ENCODE assay signal across 8 cellular contexts in the genomic region with DNA sequence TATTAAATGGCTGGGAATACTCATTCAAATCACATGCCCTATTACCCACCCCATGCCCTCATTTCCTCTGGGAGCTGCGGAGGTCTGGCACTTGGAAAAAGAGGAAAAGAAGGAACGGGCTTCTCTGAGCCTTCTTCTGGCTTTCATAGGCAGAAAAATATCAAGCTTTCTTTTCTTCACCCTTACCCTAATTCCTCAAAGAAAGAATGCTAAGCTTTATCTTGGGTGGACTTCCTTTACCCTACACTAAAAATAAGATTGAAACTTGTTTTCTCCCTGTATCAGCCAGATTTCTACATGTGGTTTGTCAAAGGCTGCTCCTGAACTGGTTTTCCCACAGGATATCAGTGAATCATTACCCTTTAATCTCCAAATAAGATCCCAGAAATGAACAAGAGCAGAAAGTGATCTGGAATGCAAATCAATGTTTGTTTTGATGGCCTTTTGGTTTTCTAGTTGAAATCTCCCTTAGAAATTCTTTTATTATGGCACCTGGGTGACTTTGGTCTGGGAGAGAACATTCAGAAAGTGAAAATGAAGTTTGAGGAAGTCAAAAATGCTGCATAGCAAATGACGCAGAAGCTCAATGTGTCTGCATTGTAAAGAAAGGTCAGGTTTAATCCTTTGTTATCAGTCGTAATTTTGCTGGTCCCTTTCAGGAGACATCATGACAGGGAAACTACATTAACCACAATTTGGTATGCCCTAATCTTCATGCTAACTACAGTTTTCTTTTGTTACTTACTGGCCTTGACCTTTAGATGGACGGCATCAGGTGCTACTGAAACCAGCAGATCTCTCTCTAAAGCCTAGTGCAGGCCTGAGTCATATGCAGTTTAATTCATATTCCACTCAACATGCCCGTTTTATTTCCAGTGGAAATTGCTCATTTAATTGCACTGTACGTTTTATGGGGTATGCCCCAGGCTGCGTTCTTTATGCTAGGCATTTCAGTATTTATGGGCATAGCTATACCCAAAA. TPM values are rescaled to one million over a fixed set of nuclear protein-coding genes. Genes with fewer than 3 reads are reported as not detected.
A peak's percentile ranks its signal among the peaks of the same experiment; 100 is the strongest.
DNase-seq lines count a peak whose midpoint lies in the region; ATAC-seq, FAIRE-seq and TF ChIP-seq lines count a peak whose summit lies in the region.

No MANE protein-coding gene starts in this region.

- H4K8ac ChIP-seq in H1 (ENCODE audit: extremely low read depth, insufficient read depth, low read length): no peak overlapping the region

- no peaks in the 10 kb centered on the region for H3K36me3 Mint-ChIP-seq in CD4-positive, CD25-positive, alpha-beta regulatory T cell

- peak overlapping the region; percentile 20; the same call in 1 of the 2 replicates for H2BK12ac ChIP-seq in H1 (ENCODE audit: low read depth, low read length)

- WGBS in H1 (ENCODE audit: extremely low coverage in 1 of 2, insufficient coverage in 1 of 2, insufficient read length in 1 of 2, insufficient replicate concordance in 2 of 2, low coverage in 1 of 2, low lambda C conversion rate in 2 of 2, missing lambda C conversion rate in 1 of 2), 2 experiments: 80% methylated on average over 8 of the region's 8 CpGs; no CpG with 5 or more reads in 1 of the 2 experiments

- H3K18ac ChIP-seq in H1 (ENCODE audit: extremely low read depth, low read length): no peak overlapping the region

- H2BK20ac ChIP-seq in H1 (ENCODE audit: low read length): no peak overlapping the region

- peak overlapping the region in 2 of 3 donors; percentile 89 to 97 for H3K27ac Mint-ChIP-seq in CD4-positive, CD25-positive, alpha-beta regulatory T cell

- H4K5ac ChIP-seq in H1 (ENCODE audit: insufficient read length, low read depth, low read length): no peak overlapping the region

- no peak overlapping the region for H3K56ac ChIP-seq in H1 (replicated peaks; ENCODE audit: insufficient read length, low read depth, low read length)

- H3K23me2 ChIP-seq in H1 (ENCODE audit: low read depth, low read length): no peaks in the 10 kb centered on the region; the same call in 1 of the 2 replicates

- TF ChIP-seq CTCF in H1 (IDR thresholded peaks at IDR 0.05; ENCODE audit: control extremely low read depth in 1 of 3, insufficient read depth in 1 of 3, low read depth in 1 of 3, low read length in 3 of 3): no peak

- DNase-seq in CD4-positive, CD25-positive, alpha-beta regulatory T cell: peak in 2 of 3 donors; percentile 52 to 68
- DNase-seq in RCC 7860 (ENCODE audit: low spot score) (peak; percentile 48), H1 (ENCODE audit: low read depth in 1 of 2, low spot score in 2 of 2) (no peak), NCI-H2196 (lab: John Stamatoyannopoulos, UW; ENCODE audit: unreplicated experiment) (no peak), HCEC 1CT (no peak)

- POLR2A ChIA-PET in H1 (lab: Charles Lee; ENCODE audit: partially characterized antibody): interaction anchor here (0.6 to 3.3 kb wide), 9 partner anchors 10 to 181 kb away, joined by 3 to 29 read pairs (median 5); partner anchors contain the start of genes HNRNPA3 and NFE2L2

- no peaks in the 10 kb centered on the region for H3K9me3 ChIP-seq in CD4-positive, CD25-positive, alpha-beta regulatory T cell (ENCODE audit: control insufficient read depth in 2 of 2, low read length in 2 of 2)
- no peaks in the 10 kb centered on the region for H3K9me3 ChIP-seq in H1 (ENCODE audit: insufficient read depth in 2 of 2, low read depth in 1 of 2, low read length in 1 of 2)
- no peaks in the 10 kb centered on the region for H3K9me3 ChIP-seq in muscle layer of duodenum (ENCODE audit: control insufficient read depth in 1 of 2, low read length in 2 of 2)

- H3K36me3 ChIP-seq in CD4-positive, CD25-positive, alpha-beta regulatory T cell (ENCODE audit: control insufficient read depth, insufficient read depth, low read length): no peaks in the 10 kb centered on the region
- H3K36me3 ChIP-seq in H1 (ENCODE audit: control insufficient read depth in 2 of 4, insufficient read depth in 4 of 4, low read length in 3 of 4): no peaks in the 10 kb centered on the region
- peaks cover 0 to 3% of the 10 kb centered on the region in 2 donors for H3K36me3 ChIP-seq in muscle layer of duodenum (ENCODE audit: control insufficient read depth in 1 of 2, insufficient read depth in 2 of 2, low read length in 2 of 2)

- H3K9ac ChIP-seq in H1 (replicated peaks in 1 of 4; ENCODE audit: extremely low read depth in 1 of 4, low read depth in 3 of 4, low read length in 3 of 4): no peak overlapping the region

- CTCF ChIA-PET in H1 (lab: Charles Lee; ENCODE audit: partially characterized antibody): interaction anchor here (0.7 to 7.2 kb wide), 33 partner anchors 11 to 600 kb away, joined by 3 to 107 read pairs (median 7); partner anchors contain the start of gene NFE2L2

- no peak overlapping the region for H3K23ac ChIP-seq in H1 (ENCODE audit: insufficient read length)

- H2AK5ac ChIP-seq in H1 (ENCODE audit: low read depth, low read length): no peak overlapping the region

- H3K4ac ChIP-seq in H1 (replicated peaks; ENCODE audit: insufficient read length, low read depth, low read length): no peak overlapping the region

- peaks cover 6 to 24% (median 16%) of the 10 kb centered on the region in 4 donors for H3K4me1 Mint-ChIP-seq in CD4-positive, CD25-positive, alpha-beta regulatory T cell

- H3K14ac ChIP-seq in H1 (ENCODE audit: insufficient read length): no peak overlapping the region

- H3K27me3 ChIP-seq in CD4-positive, CD25-positive, alpha-beta regulatory T cell (ENCODE audit: control insufficient read depth, insufficient read depth, low read length): no peaks in the 10 kb centered on the region
- peaks cover 0 to 2% (median 0%) of the 10 kb centered on the region in 4 experiments; a peak in 1 of 7 replicates for H3K27me3 ChIP-seq in H1 (replicated peaks in 1 of 4; ENCODE audit: control insufficient read depth in 3 of 4, extremely low read depth in 1 of 4, insufficient read depth in 3 of 4, low read length in 3 of 4)
- H3K27me3 ChIP-seq in muscle layer of duodenum (ENCODE audit: low read depth, low read length): no peaks in the 10 kb centered on the region

- H3K4me2 ChIP-seq in H1 (ENCODE audit: insufficient read depth in 1 of 2, low read depth in 2 of 2, low read length in 2 of 2): no peak overlapping the region

- no peak overlapping the region for H2BK120ac ChIP-seq in H1 (replicated peaks; ENCODE audit: low read depth, low read length)

- no peak overlapping the region for H2BK15ac ChIP-seq in H1 (ENCODE audit: low read length)

- TF ChIP-seq POLR2A in H1 (IDR thresholded peaks at IDR 0.05; ENCODE audit: control extremely low read depth in 1 of 2, low read depth in 2 of 2, low read length in 2 of 2): no peak

- H3K4me3 Mint-ChIP-seq in CD4-positive, CD25-positive, alpha-beta regulatory T cell: peak overlapping the region; percentile 66 to 91 (median 84)

- H2AFZ ChIP-seq in H1 (ENCODE audit: low read length): peak overlapping the region; percentile 72

- H2BK5ac ChIP-seq in H1 (ENCODE audit: low read depth, low read length): no peak overlapping the region

- no peaks in the 10 kb centered on the region for H3K9me3 Mint-ChIP-seq in CD4-positive, CD25-positive, alpha-beta regulatory T cell

- FAIRE-seq in RCC 7860 (lab: Jason Lieb, UNC) (peak; percentile 80), H1 (lab: Jason Lieb, UNC) (no peak)

- H4K91ac ChIP-seq in H1 (replicated peaks; ENCODE audit: insufficient read length, low read length): no peak overlapping the region

- peaks cover 8% of the 10 kb centered on the region for H3K27me3 Mint-ChIP-seq in CD4-positive, CD25-positive, alpha-beta regulatory T cell

- H3K79me1 ChIP-seq in H1 (ENCODE audit: low read depth, low read length): no peaks in the 10 kb centered on the region

- TF ChIP-seq RAD21 in H1 (IDR thresholded peaks at IDR 0.05 in 1 of 2, conservative IDR thresholded peaks at IDR 0.05 in 1 of 2; ENCODE audit: low read depth in 2 of 2, low read length in 2 of 2): no peak

- no peak for TF ChIP-seq EP300 in H1 (IDR thresholded peaks at IDR 0.05; ENCODE audit: borderline replicate concordance in 1 of 2, low read depth in 2 of 2, low read length in 2 of 2)

- ATAC-seq in CD4-positive, CD25-positive, alpha-beta regulatory T cell (ENCODE audit: low read depth in 2 of 2): peak; percentile 55 to 59
- ATAC-seq in GM18909 (IDR thresholded peaks at IDR 0.05; ENCODE audit: poor library complexity, unreplicated experiment): peak; percentile 61
- ATAC-seq in HG03095 (IDR thresholded peaks at IDR 0.05; ENCODE audit: unreplicated experiment): peak; percentile 57

- peak overlapping the region; percentile 50 for H3K27ac ChIP-seq in CD4-positive, CD25-positive, alpha-beta regulatory T cell (ENCODE audit: insufficient read depth, low read length, poor library complexity, severe bottlenecking)
- H3K27ac ChIP-seq in H1 (ENCODE audit: low read depth, low read length) (no peak overlapping the region), muscle layer of duodenum (ENCODE audit: low read length) (peak overlapping the region; percentile 96)

- peak overlapping the region; percentile 82 for H3K4me3 ChIP-seq in CD4-positive, CD25-positive, alpha-beta regulatory T cell (ENCODE audit: low read depth, low read length)
- no peak overlapping the region for H3K4me3 ChIP-seq in H1 (ENCODE audit: extremely low read depth in 1 of 4, insufficient read depth in 2 of 4, low read depth in 3 of 4, low read length in 4 of 4)
- H3K4me3 ChIP-seq in muscle layer of duodenum (ENCODE audit: low read depth in 1 of 2, low read length in 2 of 2): peak overlapping the region; percentile 30 to 31

- H3K79me2 ChIP-seq in H1 (ENCODE audit: control insufficient read depth in 1 of 2, insufficient read depth in 2 of 2, low read length in 2 of 2): no peaks in the 10 kb centered on the region

- peaks cover 32% of the 10 kb centered on the region for H3K4me1 ChIP-seq in CD4-positive, CD25-positive, alpha-beta regulatory T cell (ENCODE audit: control insufficient read depth, insufficient read depth, low read length, poor library complexity, severe bottlenecking)
- peaks cover 1 to 10% (median 4%) of the 10 kb centered on the region in 4 experiments; a peak in 5 of 7 replicates for H3K4me1 ChIP-seq in H1 (replicated peaks in 1 of 4; ENCODE audit: control insufficient read depth in 3 of 4, insufficient read depth in 4 of 4, low read length in 3 of 4)
- H3K4me1 ChIP-seq in muscle layer of duodenum (ENCODE audit: control insufficient read depth in 1 of 2, insufficient read depth in 2 of 2, low read length in 2 of 2): peaks cover 7 to 17% of the 10 kb centered on the region in 2 donors

- no peaks in the 10 kb centered on the region for H4K20me1 ChIP-seq in H1 (replicated peaks in 1 of 2; ENCODE audit: control insufficient read depth in 1 of 2, insufficient read depth in 2 of 2, low read length in 2 of 2)

RNA-seq across cellular contexts. Expression of gene HNRNPA3, which starts 46.6 kb away (rescaled TPM):
- 231 TPM for total RNA-seq in CD4-positive, CD25-positive, alpha-beta regulatory T cell
- polyA plus RNA-seq in CD4-positive, CD25-positive, alpha-beta regulatory T cell: 10 to 100 TPM; 38.8 to 62.8 (median 56.2) TPM
- total RNA-seq in H1 (2021; fragmentation: NEBNext Ultra II Directional; extraction: Animal tissue kit (Norgen Biotek cat#: 25700)): 390 and 408 TPM in 2 replicates
- polyA plus RNA-seq in H1 (2011; rRNA removed): 43.6 and 66.1 TPM in 2 replicates
- 182 TPM for polyA plus RNA-seq in H1 (2011; cell fraction: cytosol; rRNA removed)
- 30.7 TPM for polyA plus RNA-seq in H1 (2011; cell fraction: nucleus; rRNA removed)
- polyA plus RNA-seq in H1 (2012, experiment 1 of 2): 631 to 695 TPM (median 656 TPM) in 4 replicates
- 77.6 TPM for polyA plus RNA-seq in H1 (2012, experiment 2 of 2)
- 348 TPM for polyA plus RNA-seq in H1 (2013, experiment 1 of 2)
- 367 TPM for polyA plus RNA-seq in H1 (2013, experiment 2 of 2)
- 30.3 and 37.2 TPM in 2 replicates for polyA minus RNA-seq in H1 (2011; rRNA and poly(A)+ RNA removed)
- polyA minus RNA-seq in H1 (2011; cell fraction: cytosol; rRNA and poly(A)+ RNA removed): 58.9 TPM
- 65.0 TPM for polyA minus RNA-seq in H1 (2011; cell fraction: nucleus; rRNA and poly(A)+ RNA removed)

Comparison
In these comparisons a context has a peak if more than half of its experiments do, and no peak if none do; other contexts are left out.
1. DNase-seq: peak in CD4-positive, CD25-positive, alpha-beta regulatory T cell (2 of 3) and RCC 7860 (single experiment); none in H1 (0 of 2), NCI-H2196 (single experiment) and HCEC 1CT (single experiment).
2. H3K4me3 ChIP-seq: peak in CD4-positive, CD25-positive, alpha-beta regulatory T cell (single experiment) and muscle layer of duodenum (2 of 2); none in H1 (0 of 4).
3. Peak in every context shown above with its lines, with median percentiles within 50 percentile points of each other: ATAC-seq.